Comparison of ENCODE assay signal across 10 cellular contexts in genomic region chr7:155258233-155258575, GRCh38. TPM values are rescaled to one million over a fixed set of nuclear protein-coding genes. Genes with fewer than 3 reads are reported as not detected.
DNase-seq lines count a peak whose midpoint lies in the region; ATAC-seq and TF ChIP-seq lines count a peak whose summit lies in the region.
"Had no signal": no experiment of that assay in that cellular context is flagged by ENCODE, and none has a peak within 500 bp of the region (broad histone marks: within the 10 kb centered on the region; RNA-seq: fewer than 3 reads in every experiment).

No MANE protein-coding gene starts in this region.

- H3K9me3 ChIP-seq in smooth muscle cell (replicated peaks; ENCODE audit: low read depth) (no peaks in the 10 kb centered on the region), WERI-Rb-1 (ENCODE audit: severe bottlenecking) (no peaks in the 10 kb centered on the region)

- peak overlapping the region; percentile 92 for H3K27ac ChIP-seq in smooth muscle cell (ENCODE audit: low read depth)
- no peak overlapping the region for H3K27ac ChIP-seq in WERI-Rb-1
- H3K27ac ChIP-seq: VCaP had no signal

- 2% methylated on average over 3 of the region's 3 CpGs for WGBS in smooth muscle cell (ENCODE audit: low lambda C conversion rate)

- H3K27me3 ChIP-seq in smooth muscle cell (ENCODE audit: low read depth) (no peaks in the 10 kb centered on the region), WERI-Rb-1 (ENCODE audit: insufficient read depth, low read depth, severe bottlenecking) (no peaks in the 10 kb centered on the region)

- H3K79me2 ChIP-seq in smooth muscle cell (ENCODE audit: low read depth): no peaks in the 10 kb centered on the region

- H3K4me3 ChIP-seq in smooth muscle cell (no peak overlapping the region), WERI-Rb-1 (ENCODE audit: low read depth, low read length) (no peak overlapping the region)

- H3K4me1 ChIP-seq in smooth muscle cell (ENCODE audit: low read depth): no peaks in the 10 kb centered on the region

- peaks cover 11% of the 10 kb centered on the region for H3F3A ChIP-seq in smooth muscle cell (ENCODE audit: low read depth)

- H2AFZ ChIP-seq in smooth muscle cell (ENCODE audit: low read depth): no peak overlapping the region

- no peaks in the 10 kb centered on the region for H3K36me3 ChIP-seq in smooth muscle cell (ENCODE audit: low read depth)
- no peaks in the 10 kb centered on the region for H3K36me3 ChIP-seq in WERI-Rb-1

- H3K9ac ChIP-seq in smooth muscle cell (ENCODE audit: low read depth): peak overlapping the region; percentile 72

- no peaks in the 10 kb centered on the region for H4K20me1 ChIP-seq in smooth muscle cell (ENCODE audit: low read depth)

- ATAC-seq in HG03439 (IDR thresholded peaks at IDR 0.05; ENCODE audit: unreplicated experiment): no peak
- no peak for ATAC-seq in GM21528 (IDR thresholded peaks at IDR 0.05; ENCODE audit: low FRiP score, unreplicated experiment)

- TF ChIP-seq CTCF in smooth muscle cell (IDR thresholded peaks at IDR 0.05; ENCODE audit: borderline replicate concordance, insufficient read depth, poor library complexity, severe bottlenecking): no peak
- TF ChIP-seq CTCF in WERI-Rb-1 (IDR thresholded peaks at IDR 0.05; ENCODE audit: low read depth, low read length): no peak

- H3K4me2 ChIP-seq in smooth muscle cell: peak overlapping the region; percentile 72

- DNase-seq in HCEC 1CT (peak; percentile 89), amniotic epithelial cell (ENCODE audit: low read depth) (peak; percentile 55), glomerular visceral epithelial cell (ENCODE audit: extremely low spot score) (peak; percentile 72), smooth muscle cell (lab: John Stamatoyannopoulos, UW; ENCODE audit: unreplicated experiment) (peak; percentile 51), WERI-Rb-1 (no peak)
- no peak for DNase-seq in activated T-cell treated with anti-CD3 and anti-CD28 coated beads, Interleukin-2, amount 50 U/mL, for 1 hour
- DNase-seq: NCI-H1694 treated with DMSO at 0.1 percent for 48 hours had no signal

RNA-seq across cellular contexts. Expression of gene INSIG1, which starts 39.5 kb away (rescaled TPM):
- 277 and 402 TPM in 2 replicates for total RNA-seq in smooth muscle cell
- 181 and 302 TPM in 2 replicates for polyA plus RNA-seq in smooth muscle cell

Comparison
In these comparisons a context has a peak if more than half of its experiments do, and no peak if none do; other contexts are left out.
1. DNase-seq: peak in HCEC 1CT (single experiment), amniotic epithelial cell (single experiment), glomerular visceral epithelial cell (single experiment) and smooth muscle cell (single experiment); none in activated T-cell treated with anti-CD3 and anti-CD28 coated beads, Interleukin-2, amount 50 U/mL, for 1 hour (single experiment) and WERI-Rb-1 (single experiment).